ENCODE assay signal across 12 cellular contexts in genomic region chr2:226137201-226137811, GRCh38.
A peak's percentile ranks its signal among the peaks of the same experiment; 100 is the strongest.
DNase-seq lines count a peak whose midpoint lies in the region; ATAC-seq and TF ChIP-seq lines count a peak whose summit lies in the region.
"Had no signal": no experiment of that assay in that cellular context is flagged by ENCODE, and none has a peak within 500 bp of the region (broad histone marks: within the 10 kb centered on the region; RNA-seq: fewer than 3 reads in every experiment).

No MANE protein-coding gene starts in this region.

- H3K4me3 ChIP-seq in adipocyte (ENCODE audit: low read length): no peak overlapping the region
- no peak overlapping the region for H3K4me3 ChIP-seq in parathyroid adenoma (ENCODE audit: low read depth, low read length)
- H3K4me3 ChIP-seq: coronary artery, Peyer's patch had no signal

- peak overlapping the region; percentile 47 for H2AFZ ChIP-seq in parathyroid adenoma

- H3K4me1 ChIP-seq in adipocyte (ENCODE audit: control insufficient read depth, insufficient read depth, low read length) (no peaks in the 10 kb centered on the region), parathyroid adenoma (peaks cover 5% of the 10 kb centered on the region)
- H3K4me1 ChIP-seq: Peyer's patch had no signal

- no peaks in the 10 kb centered on the region for H3K27me3 ChIP-seq in adipocyte (replicated peaks; ENCODE audit: control insufficient read depth, insufficient read depth, low read length)
- H3K27me3 ChIP-seq in parathyroid adenoma (ENCODE audit: control insufficient read depth, insufficient read depth, low read length): no peaks in the 10 kb centered on the region
- H3K27me3 ChIP-seq: Peyer's patch had no signal

- H3K79me2 ChIP-seq in parathyroid adenoma: no peaks in the 10 kb centered on the region

- H3K9me3 ChIP-seq in adipocyte (ENCODE audit: control insufficient read depth, low read length): no peaks in the 10 kb centered on the region
- no peaks in the 10 kb centered on the region for H3K9me3 ChIP-seq in parathyroid adenoma (ENCODE audit: control insufficient read depth, low read length)
- H3K9me3 ChIP-seq: Peyer's patch had no signal

- H3K9ac ChIP-seq in adipocyte (ENCODE audit: low read length): no peak overlapping the region
- H3K9ac ChIP-seq in parathyroid adenoma: no peak overlapping the region
- H3K9ac ChIP-seq: KMS-11 had no signal

- peak; percentile 21 for ATAC-seq in GM18867 (IDR thresholded peaks at IDR 0.05; ENCODE audit: unreplicated experiment)
- ATAC-seq in HG03521 (IDR thresholded peaks at IDR 0.05; ENCODE audit: unreplicated experiment): peak; percentile 60
- no peak for ATAC-seq in HG02798 (IDR thresholded peaks at IDR 0.05; ENCODE audit: poor library complexity, unreplicated experiment)
- ATAC-seq in GM18868 (IDR thresholded peaks at IDR 0.05; ENCODE audit: unreplicated experiment): no peak

- TF ChIP-seq CTCF in parathyroid adenoma (IDR thresholded peaks at IDR 0.05): no peak

- H3K27ac ChIP-seq in parathyroid adenoma: peak overlapping the region; percentile 9
- H3K27ac ChIP-seq: coronary artery, KMS-11, Peyer's patch had no signal

- H3K36me3 ChIP-seq in adipocyte (ENCODE audit: control insufficient read depth, insufficient read depth, low read length, severe bottlenecking): no peaks in the 10 kb centered on the region
- H3K36me3 ChIP-seq in parathyroid adenoma (ENCODE audit: control insufficient read depth, insufficient read depth, low read length): no peaks in the 10 kb centered on the region
- H3K36me3 ChIP-seq: Peyer's patch had no signal

- DNase-seq in adipocyte (ENCODE audit: low read depth) (peak; percentile 31), T-helper 2 cell (no peak)
- no peak for DNase-seq in stimulated activated CD4-positive, alpha-beta T cell treated with anti-CD3 and anti-CD28 coated beads, Interleukin-12 subunit alpha, Interleukin-12 subunit beta, amount 100 ng/mL, for 4 hours
- DNase-seq: stimulated activated CD4-positive, alpha-beta T cell treated with anti-CD3 and anti-CD28 coated beads, Interleukin-2, amount 100 ng/mL, for 24 hours had no signal

- peak overlapping the region; percentile 15 for H3K4me2 ChIP-seq in parathyroid adenoma (ENCODE audit: low read length)
- H3K4me2 ChIP-seq: KMS-11 had no signal

Comparison
In these comparisons a context has a peak if more than half of its experiments do, and no peak if none do; other contexts are left out.
1. ATAC-seq: peak in GM18867 (single experiment) and HG03521 (single experiment); none in HG02798 (single experiment) and GM18868 (single experiment).